In genomic region chr3:229262-229661, GRCh38 we compare ENCODE assay signal across 26 cellular contexts. TPM values are rescaled to one million over a fixed set of nuclear protein-coding genes. Genes with fewer than 3 reads are reported as not detected.
A peak's percentile ranks its signal among the peaks of the same experiment; 100 is the strongest.
DNase-seq lines count a peak whose midpoint lies in the region; ATAC-seq, FAIRE-seq and TF ChIP-seq lines count a peak whose summit lies in the region.
"Had no signal": no experiment of that assay in that cellular context is flagged by ENCODE, and none has a peak within 500 bp of the region (broad histone marks: within the 10 kb centered on the region; RNA-seq: fewer than 3 reads in every experiment).

No MANE protein-coding gene starts in this region.

- no peak overlapping the region for H2AK5ac ChIP-seq in H1 (ENCODE audit: low read depth, low read length)

- H3K27me3 ChIP-seq in body of pancreas (no peaks in the 10 kb centered on the region), H1 (replicated peaks in 1 of 4; ENCODE audit: control insufficient read depth in 3 of 4, extremely low read depth in 1 of 4, insufficient read depth in 3 of 4, low read length in 3 of 4) (no peaks in the 10 kb centered on the region), upper lobe of right lung (no peaks in the 10 kb centered on the region)
- H3K27me3 ChIP-seq: BE2C had no signal

- H4K8ac ChIP-seq in H1 (ENCODE audit: extremely low read depth, insufficient read depth, low read length): no peak overlapping the region

- no peak overlapping the region for H3K18ac ChIP-seq in H1 (ENCODE audit: extremely low read depth, low read length)

- peaks cover 4% of the 10 kb centered on the region for H3K9me3 Mint-ChIP-seq in progenitor cell of endocrine pancreas (ENCODE audit: low read depth)
- H3K9me3 Mint-ChIP-seq in immature natural killer cell: peaks cover 5 to 24% (median 10%) of the 10 kb centered on the region in 6 donors

- no peak overlapping the region for H4K5ac ChIP-seq in H1 (ENCODE audit: insufficient read length, low read depth, low read length)

- no peak overlapping the region for H2AFZ ChIP-seq in H1 (ENCODE audit: low read length)

- H3K36me3 ChIP-seq in body of pancreas (replicated peaks in 1 of 2; ENCODE audit: insufficient read depth in 1 of 2, low read depth in 2 of 2): no peaks in the 10 kb centered on the region
- H3K36me3 ChIP-seq in H1 (ENCODE audit: control insufficient read depth in 2 of 4, insufficient read depth in 4 of 4, low read length in 3 of 4): no peaks in the 10 kb centered on the region
- H3K36me3 ChIP-seq in upper lobe of right lung: no peaks in the 10 kb centered on the region
- H3K36me3 ChIP-seq: BE2C had no signal

- H3K4me3 ChIP-seq in body of pancreas (no peak overlapping the region), H1 (ENCODE audit: extremely low read depth in 1 of 4, insufficient read depth in 2 of 4, low read depth in 3 of 4, low read length in 4 of 4) (no peak overlapping the region), upper lobe of right lung (no peak overlapping the region)

- WGBS in body of pancreas, 2 donors: 23 to 32% methylated on average over 6 of the region's 6 CpGs
- WGBS in H1 (ENCODE audit: extremely low coverage in 1 of 2, insufficient coverage in 1 of 2, insufficient read length in 1 of 2, insufficient replicate concordance in 2 of 2, low coverage in 1 of 2, low lambda C conversion rate in 2 of 2, missing lambda C conversion rate in 1 of 2), 2 experiments: 81% methylated on average over 6 of the region's 6 CpGs; no CpG with 5 or more reads in 1 of the 2 experiments

- no peak overlapping the region for H2BK5ac ChIP-seq in H1 (ENCODE audit: low read depth, low read length)

- peak; percentile 7 for FAIRE-seq in H1 (lab: Jason Lieb, UNC)
- FAIRE-seq: GM12891, H54 had no signal

- no peak for TF ChIP-seq CTCF in body of pancreas (IDR thresholded peaks at IDR 0.05)
- TF ChIP-seq CTCF in H1 (IDR thresholded peaks at IDR 0.05; ENCODE audit: control extremely low read depth in 1 of 3, insufficient read depth in 1 of 3, low read depth in 1 of 3, low read length in 3 of 3): no peak
- no peak for TF ChIP-seq CTCF in upper lobe of right lung (IDR thresholded peaks at IDR 0.05)
- TF ChIP-seq CTCF in progenitor cell of endocrine pancreas (IDR thresholded peaks at IDR 0.05; ENCODE audit: unreplicated experiment): no peak

- H3K4me2 ChIP-seq in H1 (ENCODE audit: insufficient read depth in 1 of 2, low read depth in 2 of 2, low read length in 2 of 2): no peak overlapping the region

- H3K27me3 Mint-ChIP-seq in progenitor cell of endocrine pancreas (peaks cover 8% of the 10 kb centered on the region), immature natural killer cell (ENCODE audit: low read depth in 3 of 3) (no peaks in the 10 kb centered on the region)
- H3K27me3 Mint-ChIP-seq: CD8-positive, alpha-beta memory T cell had no signal

- no peak for TF ChIP-seq EP300 in H1 (IDR thresholded peaks at IDR 0.05; ENCODE audit: borderline replicate concordance in 1 of 2, low read depth in 2 of 2, low read length in 2 of 2)

- no peak overlapping the region for H3K14ac ChIP-seq in H1 (ENCODE audit: insufficient read length)

- H3K9me3 ChIP-seq in body of pancreas (peaks cover 0 to 2% (median 0%) of the 10 kb centered on the region in 3 donors), H1 (ENCODE audit: insufficient read depth in 2 of 2, low read depth in 1 of 2, low read length in 1 of 2) (no peaks in the 10 kb centered on the region), upper lobe of right lung (no peaks in the 10 kb centered on the region)
- H3K9me3 ChIP-seq: BE2C had no signal

- H4K91ac ChIP-seq in H1 (replicated peaks; ENCODE audit: insufficient read length, low read length): no peak overlapping the region

- CTCF ChIA-PET in H1 (lab: Charles Lee; ENCODE audit: partially characterized antibody): interaction anchor here (1.2 kb wide), 1 partner anchor 63 kb away, joined by 4 read pairs; no protein-coding TSS in a partner anchor

- H3K4ac ChIP-seq in H1 (replicated peaks; ENCODE audit: insufficient read length, low read depth, low read length): no peak overlapping the region

- intact Hi-C loops in body of pancreas (cut with DNase I) (no loop called here), upper lobe of right lung (cut with DNase I) (no loop called here)

- no peak overlapping the region for H2BK15ac ChIP-seq in H1 (ENCODE audit: low read length)

- H3K79me2 ChIP-seq in H1 (ENCODE audit: control insufficient read depth in 1 of 2, insufficient read depth in 2 of 2, low read length in 2 of 2): no peaks in the 10 kb centered on the region

- no peaks in the 10 kb centered on the region for H4K20me1 ChIP-seq in H1 (replicated peaks in 1 of 2; ENCODE audit: control insufficient read depth in 1 of 2, insufficient read depth in 2 of 2, low read length in 2 of 2)

- H2BK120ac ChIP-seq in H1 (replicated peaks; ENCODE audit: low read depth, low read length): no peak overlapping the region

- no peak overlapping the region for H3K56ac ChIP-seq in H1 (replicated peaks; ENCODE audit: insufficient read length, low read depth, low read length)

- DNase-seq in body of pancreas: no peak
- DNase-seq in H1 (ENCODE audit: low read depth in 1 of 2, low spot score in 2 of 2): no peak
- peak; percentile 32 for DNase-seq in kidney tubule cell (ENCODE audit: low spot score)
- DNase-seq in upper lobe of right lung: no peak
- DNase-seq in progenitor cell of endocrine pancreas (ENCODE audit: low spot score, unreplicated experiment): no peak
- DNase-seq in immature natural killer cell: no peak
- DNase-seq in GDM1 (lab: John Stamatoyannopoulos, UW): no peak
- DNase-seq: BE2C; CD8-positive, alpha-beta memory T cell; DMS 273 treated with DMSO at 0.1 percent for 48 hours; DMS79; EL; GF-D8; Karpas-422; MV-4-11; NCI-H1105; NCI-H1436 treated with DMSO at 0.1 percent for 48 hours; NCI-H187 treated with DMSO at 0.1 percent for 48 hours; NCI-H774; RPMI8226; SHP77 had no signal

- no peak overlapping the region for H3K23ac ChIP-seq in H1 (ENCODE audit: insufficient read length)

- POLR2A ChIA-PET in H1 (lab: Charles Lee; ENCODE audit: partially characterized antibody): no interaction called here

- H2BK20ac ChIP-seq in H1 (ENCODE audit: low read length): no peak overlapping the region

- H3K4me3 Mint-ChIP-seq in progenitor cell of endocrine pancreas (ENCODE audit: low read depth) (no peak overlapping the region), immature natural killer cell (no peak overlapping the region)
- H3K4me3 Mint-ChIP-seq: CD14-positive monocyte; CD8-positive, alpha-beta memory T cell had no signal

- no peak overlapping the region for H3K9ac ChIP-seq in H1 (replicated peaks in 1 of 4; ENCODE audit: extremely low read depth in 1 of 4, low read depth in 3 of 4, low read length in 3 of 4)

- H3K23me2 ChIP-seq in H1 (ENCODE audit: low read depth, low read length): no peaks in the 10 kb centered on the region

- H3K36me3 Mint-ChIP-seq in progenitor cell of endocrine pancreas (ENCODE audit: insufficient read depth): no peaks in the 10 kb centered on the region
- no peaks in the 10 kb centered on the region for H3K36me3 Mint-ChIP-seq in immature natural killer cell
- H3K36me3 Mint-ChIP-seq: CD14-positive monocyte; CD8-positive, alpha-beta memory T cell had no signal

- ATAC-seq in body of pancreas (peak; percentile 42), upper lobe of right lung (peak; percentile 22), HG02610 (IDR thresholded peaks at IDR 0.05; ENCODE audit: unreplicated experiment) (no peak)

- no peaks in the 10 kb centered on the region for H3K79me1 ChIP-seq in H1 (ENCODE audit: low read depth, low read length)

- no peak overlapping the region for H2BK12ac ChIP-seq in H1 (ENCODE audit: low read depth, low read length)

- no peak for TF ChIP-seq RAD21 in H1 (IDR thresholded peaks at IDR 0.05 in 1 of 2, conservative IDR thresholded peaks at IDR 0.05 in 1 of 2; ENCODE audit: low read depth in 2 of 2, low read length in 2 of 2)

- no peak for TF ChIP-seq POLR2A in body of pancreas (IDR thresholded peaks at IDR 0.05)
- TF ChIP-seq POLR2A in H1 (IDR thresholded peaks at IDR 0.05; ENCODE audit: control extremely low read depth in 1 of 2, low read depth in 2 of 2, low read length in 2 of 2): no peak

- no peaks in the 10 kb centered on the region for H3K4me1 ChIP-seq in body of pancreas
- peaks cover 0 to 2% (median under 1%) of the 10 kb centered on the region in 4 experiments; a peak in 4 of 7 replicates for H3K4me1 ChIP-seq in H1 (replicated peaks in 1 of 4; ENCODE audit: control insufficient read depth in 3 of 4, insufficient read depth in 4 of 4, low read length in 3 of 4)
- H3K4me1 ChIP-seq in upper lobe of right lung: no peaks in the 10 kb centered on the region
- H3K4me1 ChIP-seq: BE2C had no signal

- H3K4me1 Mint-ChIP-seq in progenitor cell of endocrine pancreas (ENCODE audit: low read depth): peaks cover 18% of the 10 kb centered on the region
- no peaks in the 10 kb centered on the region for H3K4me1 Mint-ChIP-seq in immature natural killer cell
- H3K4me1 Mint-ChIP-seq: CD14-positive monocyte; CD8-positive, alpha-beta memory T cell had no signal

- H3K27ac Mint-ChIP-seq in progenitor cell of endocrine pancreas: no peak overlapping the region
- no peak overlapping the region for H3K27ac Mint-ChIP-seq in immature natural killer cell
- H3K27ac Mint-ChIP-seq: CD14-positive monocyte; CD8-positive, alpha-beta memory T cell had no signal

- H3K27ac ChIP-seq in body of pancreas: no peak overlapping the region
- H3K27ac ChIP-seq in H1 (ENCODE audit: low read depth, low read length): no peak overlapping the region
- H3K27ac ChIP-seq in upper lobe of right lung: no peak overlapping the region

TF ChIP-seq in H1, 55 proteins besides CTCF, POLR2A, EP300 and RAD21 (continues in another document):
- TF ChIP-seq TEAD4 (IDR thresholded peaks at IDR 0.05; ENCODE audit: low read depth, low read length) (peak; percentile 75), CREB1 (IDR thresholded peaks at IDR 0.05) (no peak)

RNA-seq across cellular contexts. Expression of gene CHL1, which starts 32.7 kb away (rescaled TPM):
- total RNA-seq in body of pancreas (10 to 100 TPM in 1 of 2 donors, 1 to 10 TPM in 1; 3.0 to 10.6 TPM), upper lobe of right lung (16.0 TPM), progenitor cell of endocrine pancreas (24.7 and 32.5 TPM in 2 replicates)
- 0.33 and 0.99 TPM in 2 replicates for total RNA-seq in H1 (2021; fragmentation: NEBNext Ultra II Directional; extraction: Animal tissue kit (Norgen Biotek cat#: 25700))
- polyA plus RNA-seq in H1 (2011; rRNA removed) (0.03 and 0.05 TPM in 2 replicates), immature natural killer cell (not detected)
- polyA plus RNA-seq in H1 (2011; cell fraction: cytosol; rRNA removed): 0.08 TPM
- 0.29 TPM for polyA plus RNA-seq in H1 (2011; cell fraction: nucleus; rRNA removed)
- polyA plus RNA-seq in H1 (2012, experiment 1 of 2): 0.05 to 0.25 TPM (median 0.18 TPM) in 4 replicates
- polyA plus RNA-seq in H1 (2012, experiment 2 of 2): not detected
- 0.91 TPM for polyA plus RNA-seq in H1 (2013, experiment 1 of 2)
- 1.3 TPM for polyA plus RNA-seq in H1 (2013, experiment 2 of 2)
- 0.25 and 0.29 TPM in 2 replicates for polyA minus RNA-seq in H1 (2011; rRNA and poly(A)+ RNA removed)
- not detected for polyA minus RNA-seq in H1 (2011; cell fraction: cytosol; rRNA and poly(A)+ RNA removed)
- polyA minus RNA-seq in H1 (2011; cell fraction: nucleus; rRNA and poly(A)+ RNA removed): 1.1 TPM
- total RNA-seq: CD8-positive, alpha-beta memory T cell; HT-29 had no signal
- polyA plus RNA-seq: CD14-positive monocyte; CD8-positive, alpha-beta memory T cell had no signal
